ENCODE assay signal across 9 cellular contexts in genomic region chr21:42234026-42234425, GRCh38. TPM values are rescaled to one million over a fixed set of nuclear protein-coding genes. Genes with fewer than 3 reads are reported as not detected.
DNase-seq lines count a peak whose midpoint lies in the region; ATAC-seq and TF ChIP-seq lines count a peak whose summit lies in the region.
"Had no signal": no experiment of that assay in that cellular context is flagged by ENCODE, and none has a peak within 500 bp of the region (broad histone marks: within the 10 kb centered on the region; RNA-seq: fewer than 3 reads in every experiment).

No MANE protein-coding gene starts in this region.

- POLR2A ChIA-PET in activated B cell treated with CpG ODN at 0.5 μM for 24 hours (lab: Charles Lee), result interaction anchor here (1.7 to 3.0 kb wide), 3 partner anchors 14 to 294 kb away, joined by 4 to 37 read pairs (median 7); partner anchors contain the start of gene ABCG1

- ATAC-seq in activated B cell treated with CpG ODN at 0.5 μM for 24 hours (ENCODE audit: low read depth), result no peak

- H3K4me3 Mint-ChIP-seq in activated B cell treated with CpG ODN at 0.5 μM for 24 hours, result peak overlapping the region; percentile 70

- 26 to 45% (median 32%) methylated on average over 8 of the region's 8 CpGs for WGBS in stomach, 5 donors

- DNase-seq in NCI-H2029 treated with DMSO at 0.1 percent for 48 hours (lab: John Stamatoyannopoulos, UW) (peak; percentile 19), NCI-H2029 (lab: John Stamatoyannopoulos, UW) (no peak), activated B cell treated with CpG ODN at 0.5 μM for 24 hours (no peak), stomach (no peak), SIG-M5 (lab: John Stamatoyannopoulos, UW) (no peak), NCI-H1417 treated with DMSO at 0.1 percent for 48 hours (lab: John Stamatoyannopoulos, UW) (no peak), D341Med (ENCODE audit: low spot score) (no peak)

- peak overlapping the region; percentile 76; the same call in 1 of the 2 replicates for H3K9ac ChIP-seq in iPS-20b (ENCODE audit: low read depth, low read length)

- H3K4me3 ChIP-seq in iPS-20b (ENCODE audit: low read length) (peak overlapping the region; percentile 60; the same call in 1 of the 2 replicates), stomach (peak overlapping the region; percentile 47 to 57 (median 53))

- H3K27me3 ChIP-seq in iPS-20b (ENCODE audit: insufficient read depth, low read length), result peaks cover 51% of the 10 kb centered on the region
- no peaks in the 10 kb centered on the region for H3K27me3 ChIP-seq in stomach

- TF ChIP-seq CTCF in activated B cell treated with CpG ODN at 0.5 μM for 24 hours (IDR thresholded peaks at IDR 0.05), result no peak
- TF ChIP-seq CTCF in stomach (IDR thresholded peaks at IDR 0.05), result no peak

- H3K4me1 Mint-ChIP-seq in activated B cell treated with CpG ODN at 0.5 μM for 24 hours, result peaks cover 94% of the 10 kb centered on the region

- intact Hi-C loops in activated B cell treated with CpG ODN at 0.5 μM for 24 hours (cut with micrococcal nuclease), result no loop called here
- intact Hi-C loops in stomach (cut with DNase I; ENCODE audit: low total_unique reads), result no loop called here

- peak overlapping the region; percentile 80 for H3K27ac Mint-ChIP-seq in activated B cell treated with CpG ODN at 0.5 μM for 24 hours

- H3K27me3 Mint-ChIP-seq in activated B cell treated with CpG ODN at 0.5 μM for 24 hours, result no peaks in the 10 kb centered on the region

- CTCF ChIA-PET in activated B cell treated with CpG ODN at 0.5 μM for 24 hours (lab: Charles Lee), result interaction anchor here (1.0 to 3.5 kb wide), 7 partner anchors 14 to 88 kb away, joined by 3 to 15 read pairs (median 6); partner anchors contain the start of gene ABCG1

- no peak for TF ChIP-seq POLR2A in stomach (IDR thresholded peaks at IDR 0.05)

- H3K27ac ChIP-seq in iPS-20b (ENCODE audit: low read length) (no peak overlapping the region), stomach (peak overlapping the region; percentile 83 to 91 (median 88))

- peaks cover 10% of the 10 kb centered on the region for H3K36me3 Mint-ChIP-seq in activated B cell treated with CpG ODN at 0.5 μM for 24 hours (ENCODE audit: low read depth)

- TF ChIP-seq EP300 in stomach (IDR thresholded peaks at IDR 0.05), result no peak

- no peaks in the 10 kb centered on the region for H3K36me3 ChIP-seq in iPS-20b (ENCODE audit: insufficient read depth, low read depth, low read length)
- no peaks in the 10 kb centered on the region for H3K36me3 ChIP-seq in stomach

- H3K9me3 ChIP-seq in iPS-20b (ENCODE audit: insufficient read depth, low read depth, low read length) (no peaks in the 10 kb centered on the region), stomach (no peaks in the 10 kb centered on the region)

- H3K4me1 ChIP-seq in iPS-20b (ENCODE audit: insufficient read depth, low read length) (peaks cover 19% of the 10 kb centered on the region; the same call in 1 of the 2 replicates), stomach (peaks cover 69 to 99% (median 74%) of the 10 kb centered on the region in 4 donors)

- no peaks in the 10 kb centered on the region for H3K9me3 Mint-ChIP-seq in activated B cell treated with CpG ODN at 0.5 μM for 24 hours

RNA-seq across cellular contexts. Expression of gene ABCG1, which starts 15.1 kb away (rescaled TPM):
- total RNA-seq in activated B cell treated with CpG ODN at 0.5 μM for 24 hours (2.3 and 3.4 TPM in 2 replicates), stomach (10 to 100 TPM in 4 of 5 donors, 1 to 10 TPM in 1; 4.1 to 65.9 (median 31.6) TPM)
- polyA plus RNA-seq in stomach, result 1 to 10 TPM; 3.1 to 4.7 (median 4.2) TPM
- total RNA-seq: epithelial cell of proximal tubule had no signal
